ENCODE assay signal across 8 cellular contexts in genomic region chr3:9946112-9947024, GRCh38. TPM values are rescaled to one million over a fixed set of nuclear protein-coding genes. Genes with fewer than 3 reads are reported as not detected.
A peak's percentile ranks its signal among the peaks of the same experiment; 100 is the strongest.
DNase-seq lines count a peak whose midpoint lies in the region; ATAC-seq and TF ChIP-seq lines count a peak whose summit lies in the region.

No MANE protein-coding gene starts in this region.

- no peaks in the 10 kb centered on the region for H3K79me2 ChIP-seq in ACC112 (ENCODE audit: control insufficient read depth, insufficient read depth, low read length, unreplicated experiment)

- H3K4me3 ChIP-seq in ACC112 (ENCODE audit: low read depth, low read length): peak overlapping the region; percentile 86
- H3K4me3 ChIP-seq in left lung: peak overlapping the region; percentile 51 to 55

- H2AFZ ChIP-seq in ACC112 (ENCODE audit: low read length, unreplicated experiment): peak overlapping the region; percentile 82

- CTCF ChIA-PET in activated CD4-positive, alpha-beta memory T cell treated with anti-CD3 and anti-CD28 coated beads for 36 hours (lab: Charles Lee): interaction anchor here (0.6 to 3.5 kb wide), 31 partner anchors 8 to 443 kb away, joined by 3 to 73 read pairs (median 3); partner anchors contain the start of genes ARPC4, CRELD1, RPUSD3 and SEC13

- H3K27ac ChIP-seq in ACC112 (ENCODE audit: low read depth, low read length) (peak overlapping the region; percentile 48), left lung (peak overlapping the region; percentile 76 to 79)

- H3K9me3 Mint-ChIP-seq in activated CD4-positive, alpha-beta memory T cell treated with anti-CD3 and anti-CD28 coated beads for 36 hours: no peaks in the 10 kb centered on the region

- H3K36me3 ChIP-seq in ACC112 (ENCODE audit: insufficient read depth, low read length) (no peaks in the 10 kb centered on the region), left lung (peaks cover 0 to 29% of the 10 kb centered on the region in 2 donors)

- H3K27me3 ChIP-seq in ACC112 (ENCODE audit: insufficient read depth, low read length) (no peaks in the 10 kb centered on the region), left lung (peaks cover 0 to 6% of the 10 kb centered on the region in 2 donors)

- no peaks in the 10 kb centered on the region for H3K27me3 Mint-ChIP-seq in activated CD4-positive, alpha-beta memory T cell treated with anti-CD3 and anti-CD28 coated beads for 36 hours

- H3K27ac Mint-ChIP-seq in activated CD4-positive, alpha-beta memory T cell treated with anti-CD3 and anti-CD28 coated beads for 36 hours: peak overlapping the region; percentile 74

- POLR2A ChIA-PET in activated CD4-positive, alpha-beta memory T cell treated with anti-CD3 and anti-CD28 coated beads for 36 hours (lab: Charles Lee): interaction anchor here (0.8 to 3.2 kb wide), 6 partner anchors 8 to 166 kb away, joined by 3 to 33 read pairs (median 3); partner anchors contain the start of genes CRELD1 and IL17RE

- ATAC-seq in GM21737 (IDR thresholded peaks at IDR 0.05; ENCODE audit: unreplicated experiment): peak; percentile 55
- peak; percentile 94 for ATAC-seq in left lung

- intact Hi-C loops in activated CD4-positive, alpha-beta memory T cell treated with anti-CD3 and anti-CD28 coated beads for 36 hours (cut with micrococcal nuclease): no loop called here
- intact Hi-C loops in left lung (cut with DNase I): no loop called here

- H3K4me1 Mint-ChIP-seq in activated CD4-positive, alpha-beta memory T cell treated with anti-CD3 and anti-CD28 coated beads for 36 hours (ENCODE audit: low read depth): peaks cover 14% of the 10 kb centered on the region

- H3K36me3 Mint-ChIP-seq in activated CD4-positive, alpha-beta memory T cell treated with anti-CD3 and anti-CD28 coated beads for 36 hours: peaks cover 4% of the 10 kb centered on the region

- H3K4me1 ChIP-seq in ACC112 (ENCODE audit: control insufficient read depth, insufficient read depth, low read length, unreplicated experiment): peaks cover 6% of the 10 kb centered on the region
- H3K4me1 ChIP-seq in left lung: peaks cover 0 to 5% of the 10 kb centered on the region in 2 donors

- peak overlapping the region; percentile 78 for H3K4me3 Mint-ChIP-seq in activated CD4-positive, alpha-beta memory T cell treated with anti-CD3 and anti-CD28 coated beads for 36 hours

- peak; percentile 58 for DNase-seq in NCI-H2171 (lab: John Stamatoyannopoulos, UW)
- DNase-seq in activated CD4-positive, alpha-beta memory T cell treated with anti-CD3 and anti-CD28 coated beads for 36 hours: peak; percentile 87
- DNase-seq in dermis blood vessel endothelial cell: peak; percentile 97
- peak; percentile 88 to 96 for DNase-seq in left lung
- peak; percentile 71 to 77 for DNase-seq in stimulated activated CD4-positive, alpha-beta T cell treated with anti-CD3 and anti-CD28 coated beads, Interleukin-1b, Interleukin-23, amount 100 ng/mL, for 4 hours (ENCODE audit: low read depth in 2 of 2)
- DNase-seq in A172 (ENCODE audit: low spot score): no peak

- no peaks in the 10 kb centered on the region for H3K9me3 ChIP-seq in left lung

- peak; percentile 58 to 64 for TF ChIP-seq CTCF in left lung (IDR thresholded peaks at IDR 0.05)

RNA-seq across cellular contexts. Expression of gene PRRT3, which starts 5.8 kb away (rescaled TPM):
- 1 to 10 TPM; 7.8 to 8.2 TPM for total RNA-seq in activated CD4-positive, alpha-beta memory T cell treated with anti-CD3 and anti-CD28 coated beads for 36 hours
- total RNA-seq in dermis blood vessel endothelial cell: 0.68 and 0.84 TPM in 2 replicates
- 1 to 10 TPM; 1.8 to 2.5 TPM for total RNA-seq in left lung
- total RNA-seq in A172 (2014; rRNA removed; shearing (Covaris generic)): 3.4 and 4.2 TPM in 2 replicates

RNA-seq across cellular contexts. Expression of gene CRELD1, which starts 12.7 kb away (rescaled TPM):
- total RNA-seq in activated CD4-positive, alpha-beta memory T cell treated with anti-CD3 and anti-CD28 coated beads for 36 hours: 10 to 100 TPM; 14.1 to 16.1 TPM
- total RNA-seq in dermis blood vessel endothelial cell (33.1 and 50.4 TPM in 2 replicates), left lung (10 to 100 TPM; 29.9 to 56.8 TPM)
- 14.5 and 16.1 TPM in 2 replicates for total RNA-seq in A172 (2014; rRNA removed; shearing (Covaris generic))

RNA-seq across cellular contexts. Expression of gene IL17RC, which starts 29.5 kb away (rescaled TPM):
- under 1 TPM; 0.40 to 0.46 TPM for total RNA-seq in activated CD4-positive, alpha-beta memory T cell treated with anti-CD3 and anti-CD28 coated beads for 36 hours
- total RNA-seq in dermis blood vessel endothelial cell (20.4 and 25.4 TPM in 2 replicates), left lung (10 to 100 TPM; 20.4 to 26.2 TPM)
- total RNA-seq in A172 (2014; rRNA removed; shearing (Covaris generic)): 50.6 and 58.7 TPM in 2 replicates

RNA-seq across cellular contexts. Expression of gene EMC3, which starts 40.3 kb away (rescaled TPM):
- total RNA-seq in activated CD4-positive, alpha-beta memory T cell treated with anti-CD3 and anti-CD28 coated beads for 36 hours: 10 to 100 TPM; 35.8 to 39.8 TPM
- total RNA-seq in dermis blood vessel endothelial cell: 44.6 and 121 TPM in 2 replicates
- 10 to 100 TPM; 84.0 to 85.2 TPM for total RNA-seq in left lung
- total RNA-seq in A172 (2014; rRNA removed; shearing (Covaris generic)): 108 and 130 TPM in 2 replicates

RNA-seq across cellular contexts. Expression of gene IL17RE, which starts 43.7 kb away (rescaled TPM):
- 1 to 10 TPM; 1.8 to 1.9 TPM for total RNA-seq in activated CD4-positive, alpha-beta memory T cell treated with anti-CD3 and anti-CD28 coated beads for 36 hours
- total RNA-seq in dermis blood vessel endothelial cell (0.14 and 0.17 TPM in 2 replicates), left lung (10 to 100 TPM; 14.4 to 22.5 TPM)
- 0.81 and 1.3 TPM in 2 replicates for total RNA-seq in A172 (2014; rRNA removed; shearing (Covaris generic))

Comparison
In these comparisons a context has a peak if more than half of its experiments do, and no peak if none do; other contexts are left out.
1. RNA of gene IL17RC, which starts 29.5 kb away (total RNA-seq): 50.6 to 58.7 TPM in A172, 20.4 to 26.2 TPM in left lung and 20.4 to 25.4 TPM in dermis blood vessel endothelial cell; 0.40 to 0.46 TPM in activated CD4-positive, alpha-beta memory T cell treated with anti-CD3 and anti-CD28 coated beads for 36 hours; every median in the first group is over 10 times any median in the second.